In genomic region chr11:77672276-77672675, GRCh38 we compare ENCODE assay signal across 13 cellular contexts. TPM values are rescaled to one million over a fixed set of nuclear protein-coding genes. Genes with fewer than 3 reads are reported as not detected.
A peak's percentile ranks its signal among the peaks of the same experiment; 100 is the strongest.
DNase-seq lines count a peak whose midpoint lies in the region; FAIRE-seq and TF ChIP-seq lines count a peak whose summit lies in the region.
"Had no signal": no experiment of that assay in that cellular context is flagged by ENCODE, and none has a peak within 500 bp of the region (broad histone marks: within the 10 kb centered on the region; RNA-seq: fewer than 3 reads in every experiment).

No MANE protein-coding gene starts in this region.

- POLR2A ChIA-PET in Caco-2 (lab: Charles Lee) = no interaction called here

- H3K4me3 ChIP-seq in Caco-2 (ENCODE audit: low read depth, low read length) (no peak overlapping the region), osteoblast (ENCODE audit: insufficient read depth, low read length) (no peak overlapping the region), neural progenitor cell (no peak overlapping the region)

- no peaks in the 10 kb centered on the region for H3K27me3 Mint-ChIP-seq in Caco-2 (ENCODE audit: insufficient read depth, unreplicated experiment)
- H3K27me3 Mint-ChIP-seq in neural progenitor cell (ENCODE audit: insufficient read depth, low read depth) = no peaks in the 10 kb centered on the region
- H3K27me3 Mint-ChIP-seq: activated B cell treated with CpG ODN at 0.5 μM for 24 hours had no signal

- peaks cover 9% of the 10 kb centered on the region for H3K36me3 ChIP-seq in Caco-2 (ENCODE audit: control insufficient read depth, insufficient read depth, low read length)
- H3K36me3 ChIP-seq in osteoblast (ENCODE audit: insufficient read depth, low read length) = peaks cover 42% of the 10 kb centered on the region
- H3K36me3 ChIP-seq in neural progenitor cell = peaks cover 31% of the 10 kb centered on the region

- H3K9ac ChIP-seq in neural progenitor cell = no peak overlapping the region

- peaks cover 15% of the 10 kb centered on the region for H3K4me1 Mint-ChIP-seq in Caco-2 (ENCODE audit: low read depth, unreplicated experiment)
- no peaks in the 10 kb centered on the region for H3K4me1 Mint-ChIP-seq in neural progenitor cell
- H3K4me1 Mint-ChIP-seq: activated B cell treated with CpG ODN at 0.5 μM for 24 hours had no signal

- H3K27ac Mint-ChIP-seq in Caco-2 (ENCODE audit: unreplicated experiment) (peak overlapping the region; percentile 32), neural progenitor cell (no peak overlapping the region)
- H3K27ac Mint-ChIP-seq: activated B cell treated with CpG ODN at 0.5 μM for 24 hours had no signal

- no peaks in the 10 kb centered on the region for H3K79me2 ChIP-seq in osteoblast (ENCODE audit: insufficient read depth, low read length)
- no peaks in the 10 kb centered on the region for H3K79me2 ChIP-seq in neural progenitor cell (ENCODE audit: low read depth)

- DNase-seq in Caco-2 = no peak
- peak; percentile 32 for DNase-seq in LoVo (ENCODE audit: low spot score)
- peak; percentile 78 for DNase-seq in osteoblast (ENCODE audit: insufficient read length, low spot score, missing footprints)
- no peak for DNase-seq in effector CD8-positive, alpha-beta T cell (lab: John Stamatoyannopoulos, UW)
- DNase-seq in SKM-1 treated with dmso at 0.1 percent for 144 hours (lab: John Stamatoyannopoulos, UW; ENCODE audit: unreplicated experiment) = no peak
- DNase-seq in dermis blood vessel endothelial cell = no peak
- DNase-seq in neural progenitor cell (ENCODE audit: low spot score) = no peak
- DNase-seq: activated B cell treated with CpG ODN at 0.5 μM for 24 hours; activated effector memory CD4-positive, alpha-beta T cell treated with anti-CD3 and anti-CD28 coated beads, Interleukin-2, amount 50 U/mL, for 16 hours; DMS153; KBM-7; NCI-H2171 treated with DMSO at 0.1 percent for 48 hours had no signal

- peak overlapping the region; percentile 31 for H3K27ac ChIP-seq in osteoblast (ENCODE audit: low read depth, low read length)
- no peak overlapping the region for H3K27ac ChIP-seq in neural progenitor cell

- H3K9me3 ChIP-seq in Caco-2 (0 out of 2 replicates have a peak, but pooled peaks cover 4% of the 10 kb centered on the region), osteoblast (ENCODE audit: low read depth, low read length) (no peaks in the 10 kb centered on the region), neural progenitor cell (ENCODE audit: low read depth) (no peaks in the 10 kb centered on the region)

- CTCF ChIA-PET in Caco-2 (lab: Charles Lee) = no interaction called here

- H3K36me3 Mint-ChIP-seq in Caco-2 (ENCODE audit: insufficient read depth, unreplicated experiment) (peaks cover 95% of the 10 kb centered on the region), neural progenitor cell (peaks cover 51% of the 10 kb centered on the region)

- H3K4me3 Mint-ChIP-seq in Caco-2 (ENCODE audit: unreplicated experiment) (no peak overlapping the region), neural progenitor cell (no peak overlapping the region)
- H3K4me3 Mint-ChIP-seq: activated B cell treated with CpG ODN at 0.5 μM for 24 hours had no signal

- no TSS peak for BruUV-seq in Caco-2 (replicated peaks; lab: Mats Ljungman, UMichigan)

- intact Hi-C loops in Caco-2 (cut with micrococcal nuclease; ENCODE audit: unreplicated experiment) = no loop called here

- H3K27me3 ChIP-seq in Caco-2 (replicated peaks; ENCODE audit: control insufficient read depth, insufficient read depth, low read length) = no peaks in the 10 kb centered on the region
- H3K27me3 ChIP-seq in osteoblast (ENCODE audit: insufficient read depth, low read length) = no peaks in the 10 kb centered on the region
- H3K27me3 ChIP-seq in neural progenitor cell = no peaks in the 10 kb centered on the region

- H3K4me2 ChIP-seq in osteoblast (ENCODE audit: insufficient read depth, low read length) = no peak overlapping the region
- no peak overlapping the region for H3K4me2 ChIP-seq in neural progenitor cell

- peaks cover 14% of the 10 kb centered on the region for H3K4me1 ChIP-seq in Caco-2
- H3K4me1 ChIP-seq in osteoblast (ENCODE audit: insufficient read depth, low read length) = peaks cover 33% of the 10 kb centered on the region
- no peaks in the 10 kb centered on the region for H3K4me1 ChIP-seq in neural progenitor cell

- H4K20me1 ChIP-seq in osteoblast (ENCODE audit: insufficient read depth, low read length) (no peaks in the 10 kb centered on the region), neural progenitor cell (ENCODE audit: low read depth) (peaks cover 2% of the 10 kb centered on the region)

- no peaks in the 10 kb centered on the region for H3F3A ChIP-seq in neural progenitor cell (ENCODE audit: low read depth)

- FAIRE-seq in endometrium (lab: Jason Lieb, UNC) = peak; percentile 71

- H2AFZ ChIP-seq in osteoblast (ENCODE audit: low read length) = no peak overlapping the region
- no peak overlapping the region for H2AFZ ChIP-seq in neural progenitor cell (replicated peaks)

- no peak for TF ChIP-seq CTCF in Caco-2 (IDR thresholded peaks at IDR 0.05; ENCODE audit: insufficient read depth in 1 of 2, low read depth in 1 of 2, low read length in 1 of 2, severe bottlenecking in 1 of 2, unreplicated experiment in 1 of 2)
- TF ChIP-seq CTCF in osteoblast (IDR thresholded peaks at IDR 0.05; ENCODE audit: extremely low read depth, low read depth, low read length) = no peak
- no peak for TF ChIP-seq CTCF in neural progenitor cell (IDR thresholded peaks at IDR 0.05)

- no peaks in the 10 kb centered on the region for H3K9me3 Mint-ChIP-seq in Caco-2 (ENCODE audit: unreplicated experiment)
- H3K9me3 Mint-ChIP-seq in neural progenitor cell = no peaks in the 10 kb centered on the region
- H3K9me3 Mint-ChIP-seq: activated B cell treated with CpG ODN at 0.5 μM for 24 hours had no signal

RNA-seq across cellular contexts. Expression of gene CLNS1A, which starts 34.7 kb away (rescaled TPM):
- total RNA-seq in Caco-2 (2022) (282 and 306 TPM in 2 replicates), osteoblast (84.9 and 85.8 TPM in 2 replicates), dermis blood vessel endothelial cell (128 and 186 TPM in 2 replicates), neural progenitor cell (ENCODE audit: low replicate concordance) (284 and 413 TPM in 2 replicates)

Comparison
In these comparisons a context has a peak if more than half of its experiments do, and no peak if none do; other contexts are left out.
1. DNase-seq: peak in LoVo (single experiment) and osteoblast (single experiment); none in Caco-2 (0 of 2), effector CD8-positive, alpha-beta T cell (single experiment), SKM-1 treated with dmso at 0.1 percent for 144 hours (single experiment), dermis blood vessel endothelial cell (single experiment) and neural progenitor cell (single experiment).